Comparison of ENCODE assay signal across 1 cellular context in the genomic region with DNA sequence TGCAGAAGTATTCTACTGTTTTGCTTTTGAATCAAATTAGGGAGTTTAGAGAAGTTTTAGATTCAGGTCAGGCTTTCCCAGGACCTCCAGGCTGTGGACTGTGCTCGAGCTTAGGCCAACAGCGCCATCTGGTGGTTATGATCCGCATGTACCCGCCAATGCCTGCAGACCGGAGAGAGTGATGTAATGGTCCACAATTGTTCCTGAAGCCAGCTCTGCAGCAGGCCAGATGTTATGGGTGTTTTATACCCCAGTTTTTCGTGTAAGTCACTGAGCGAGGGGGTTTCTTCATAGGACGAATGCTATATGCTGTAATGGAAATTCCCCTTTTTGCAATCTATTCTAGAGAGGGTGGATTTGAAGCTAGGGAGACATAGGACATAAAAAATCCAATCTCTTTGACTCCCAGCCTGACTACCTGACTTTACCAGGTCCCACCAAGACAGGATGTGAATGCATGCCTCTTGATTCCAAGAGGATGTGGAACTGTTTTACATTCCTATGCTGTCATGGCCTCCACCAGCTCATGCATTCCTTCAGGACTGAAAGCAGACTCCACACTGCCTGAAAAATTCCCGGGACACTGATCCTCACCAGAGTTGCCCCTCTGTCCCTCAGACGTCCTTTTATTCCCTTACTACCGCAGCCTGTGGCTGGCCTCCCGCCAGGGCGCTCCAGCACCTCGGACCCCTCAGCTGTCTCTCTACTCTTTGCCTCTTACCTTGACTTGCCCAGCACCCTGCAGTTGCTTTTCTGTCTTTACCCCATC.
A peak's percentile ranks its signal among the peaks of the same experiment; 100 is the strongest.
TF ChIP-seq lines count a peak whose summit lies in the region.

No MANE protein-coding gene starts in this region.

TF ChIP-seq in HepG2, 621 proteins besides CTCF, POLR2A, EP300 and RAD21 (continued from another document and continues in another):
- TF ChIP-seq, protein P1, sequence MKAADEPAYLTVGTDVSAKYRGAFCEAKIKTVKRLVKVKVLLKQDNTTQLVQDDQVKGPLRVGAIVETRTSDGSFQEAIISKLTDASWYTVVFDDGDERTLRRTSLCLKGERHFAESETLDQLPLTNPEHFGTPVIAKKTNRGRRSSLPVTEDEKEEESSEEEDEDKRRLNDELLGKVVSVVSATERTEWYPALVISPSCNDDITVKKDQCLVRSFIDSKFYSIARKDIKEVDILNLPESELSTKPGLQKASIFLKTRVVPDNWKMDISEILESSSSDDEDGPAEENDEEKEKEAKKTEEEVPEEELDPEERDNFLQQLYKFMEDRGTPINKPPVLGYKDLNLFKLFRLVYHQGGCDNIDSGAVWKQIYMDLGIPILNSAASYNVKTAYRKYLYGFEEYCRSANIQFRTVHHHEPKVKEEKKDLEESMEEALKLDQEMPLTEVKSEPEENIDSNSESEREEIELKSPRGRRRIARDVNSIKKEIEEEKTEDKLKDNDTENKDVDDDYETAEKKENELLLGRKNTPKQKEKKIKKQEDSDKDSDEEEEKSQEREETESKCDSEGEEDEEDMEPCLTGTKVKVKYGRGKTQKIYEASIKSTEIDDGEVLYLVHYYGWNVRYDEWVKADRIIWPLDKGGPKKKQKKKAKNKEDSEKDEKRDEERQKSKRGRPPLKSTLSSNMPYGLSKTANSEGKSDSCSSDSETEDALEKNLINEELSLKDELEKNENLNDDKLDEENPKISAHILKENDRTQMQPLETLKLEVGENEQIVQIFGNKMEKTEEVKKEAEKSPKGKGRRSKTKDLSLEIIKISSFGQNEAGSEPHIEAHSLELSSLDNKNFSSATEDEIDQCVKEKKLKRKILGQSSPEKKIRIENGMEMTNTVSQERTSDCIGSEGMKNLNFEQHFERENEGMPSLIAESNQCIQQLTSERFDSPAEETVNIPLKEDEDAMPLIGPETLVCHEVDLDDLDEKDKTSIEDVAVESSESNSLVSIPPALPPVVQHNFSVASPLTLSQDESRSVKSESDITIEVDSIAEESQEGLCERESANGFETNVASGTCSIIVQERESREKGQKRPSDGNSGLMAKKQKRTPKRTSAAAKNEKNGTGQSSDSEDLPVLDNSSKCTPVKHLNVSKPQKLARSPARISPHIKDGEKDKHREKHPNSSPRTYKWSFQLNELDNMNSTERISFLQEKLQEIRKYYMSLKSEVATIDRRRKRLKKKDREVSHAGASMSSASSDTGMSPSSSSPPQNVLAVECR (CRISPR knock-in tag; IDR thresholded peaks at IDR 0.05; ENCODE audit: borderline replicate concordance), result 0 out of 2 replicates have a peak, but pooled peaks have one; percentile 6
- peak; percentile 67; the same call in 1 of the 2 replicates for TF ChIP-seq KDM2A (CRISPR knock-in tag; IDR thresholded peaks at IDR 0.05; ENCODE audit: borderline replicate concordance, low read depth)
- TF ChIP-seq, protein P2, sequence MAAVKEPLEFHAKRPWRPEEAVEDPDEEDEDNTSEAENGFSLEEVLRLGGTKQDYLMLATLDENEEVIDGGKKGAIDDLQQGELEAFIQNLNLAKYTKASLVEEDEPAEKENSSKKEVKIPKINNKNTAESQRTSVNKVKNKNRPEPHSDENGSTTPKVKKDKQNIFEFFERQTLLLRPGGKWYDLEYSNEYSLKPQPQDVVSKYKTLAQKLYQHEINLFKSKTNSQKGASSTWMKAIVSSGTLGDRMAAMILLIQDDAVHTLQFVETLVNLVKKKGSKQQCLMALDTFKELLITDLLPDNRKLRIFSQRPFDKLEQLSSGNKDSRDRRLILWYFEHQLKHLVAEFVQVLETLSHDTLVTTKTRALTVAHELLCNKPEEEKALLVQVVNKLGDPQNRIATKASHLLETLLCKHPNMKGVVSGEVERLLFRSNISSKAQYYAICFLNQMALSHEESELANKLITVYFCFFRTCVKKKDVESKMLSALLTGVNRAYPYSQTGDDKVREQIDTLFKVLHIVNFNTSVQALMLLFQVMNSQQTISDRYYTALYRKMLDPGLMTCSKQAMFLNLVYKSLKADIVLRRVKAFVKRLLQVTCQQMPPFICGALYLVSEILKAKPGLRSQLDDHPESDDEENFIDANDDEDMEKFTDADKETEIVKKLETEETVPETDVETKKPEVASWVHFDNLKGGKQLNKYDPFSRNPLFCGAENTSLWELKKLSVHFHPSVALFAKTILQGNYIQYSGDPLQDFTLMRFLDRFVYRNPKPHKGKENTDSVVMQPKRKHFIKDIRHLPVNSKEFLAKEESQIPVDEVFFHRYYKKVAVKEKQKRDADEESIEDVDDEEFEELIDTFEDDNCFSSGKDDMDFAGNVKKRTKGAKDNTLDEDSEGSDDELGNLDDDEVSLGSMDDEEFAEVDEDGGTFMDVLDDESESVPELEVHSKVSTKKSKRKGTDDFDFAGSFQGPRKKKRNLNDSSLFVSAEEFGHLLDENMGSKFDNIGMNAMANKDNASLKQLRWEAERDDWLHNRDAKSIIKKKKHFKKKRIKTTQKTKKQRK (IDR thresholded peaks at IDR 0.05; ENCODE audit: low read length), result no peak
- TF ChIP-seq ZNF143 (CRISPR knock-in tag; IDR thresholded peaks at IDR 0.05), result no peak
- TF ChIP-seq, protein P3, sequence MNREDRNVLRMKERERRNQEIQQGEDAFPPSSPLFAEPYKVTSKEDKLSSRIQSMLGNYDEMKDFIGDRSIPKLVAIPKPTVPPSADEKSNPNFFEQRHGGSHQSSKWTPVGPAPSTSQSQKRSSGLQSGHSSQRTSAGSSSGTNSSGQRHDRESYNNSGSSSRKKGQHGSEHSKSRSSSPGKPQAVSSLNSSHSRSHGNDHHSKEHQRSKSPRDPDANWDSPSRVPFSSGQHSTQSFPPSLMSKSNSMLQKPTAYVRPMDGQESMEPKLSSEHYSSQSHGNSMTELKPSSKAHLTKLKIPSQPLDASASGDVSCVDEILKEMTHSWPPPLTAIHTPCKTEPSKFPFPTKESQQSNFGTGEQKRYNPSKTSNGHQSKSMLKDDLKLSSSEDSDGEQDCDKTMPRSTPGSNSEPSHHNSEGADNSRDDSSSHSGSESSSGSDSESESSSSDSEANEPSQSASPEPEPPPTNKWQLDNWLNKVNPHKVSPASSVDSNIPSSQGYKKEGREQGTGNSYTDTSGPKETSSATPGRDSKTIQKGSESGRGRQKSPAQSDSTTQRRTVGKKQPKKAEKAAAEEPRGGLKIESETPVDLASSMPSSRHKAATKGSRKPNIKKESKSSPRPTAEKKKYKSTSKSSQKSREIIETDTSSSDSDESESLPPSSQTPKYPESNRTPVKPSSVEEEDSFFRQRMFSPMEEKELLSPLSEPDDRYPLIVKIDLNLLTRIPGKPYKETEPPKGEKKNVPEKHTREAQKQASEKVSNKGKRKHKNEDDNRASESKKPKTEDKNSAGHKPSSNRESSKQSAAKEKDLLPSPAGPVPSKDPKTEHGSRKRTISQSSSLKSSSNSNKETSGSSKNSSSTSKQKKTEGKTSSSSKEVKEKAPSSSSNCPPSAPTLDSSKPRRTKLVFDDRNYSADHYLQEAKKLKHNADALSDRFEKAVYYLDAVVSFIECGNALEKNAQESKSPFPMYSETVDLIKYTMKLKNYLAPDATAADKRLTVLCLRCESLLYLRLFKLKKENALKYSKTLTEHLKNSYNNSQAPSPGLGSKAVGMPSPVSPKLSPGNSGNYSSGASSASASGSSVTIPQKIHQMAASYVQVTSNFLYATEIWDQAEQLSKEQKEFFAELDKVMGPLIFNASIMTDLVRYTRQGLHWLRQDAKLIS (CRISPR knock-in tag; IDR thresholded peaks at IDR 0.05), result no peak
- TF ChIP-seq, protein P4, sequence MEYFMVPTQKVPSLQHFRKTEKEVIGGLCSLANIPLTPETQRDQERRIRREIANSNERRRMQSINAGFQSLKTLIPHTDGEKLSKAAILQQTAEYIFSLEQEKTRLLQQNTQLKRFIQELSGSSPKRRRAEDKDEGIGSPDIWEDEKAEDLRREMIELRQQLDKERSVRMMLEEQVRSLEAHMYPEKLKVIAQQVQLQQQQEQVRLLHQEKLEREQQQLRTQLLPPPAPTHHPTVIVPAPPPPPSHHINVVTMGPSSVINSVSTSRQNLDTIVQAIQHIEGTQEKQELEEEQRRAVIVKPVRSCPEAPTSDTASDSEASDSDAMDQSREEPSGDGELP (IDR thresholded peaks at IDR 0.05; ENCODE audit: borderline replicate concordance, low read depth), result no peak
- 0 out of 2 replicates have a peak, but pooled peaks have one; percentile 8 for TF ChIP-seq CREB1 (IDR thresholded peaks at IDR 0.05)
- no peak for TF ChIP-seq CREB1 (CRISPR knock-in tag; IDR thresholded peaks at IDR 0.05)
- TF ChIP-seq ZNF724P (CRISPR knock-in tag; IDR thresholded peaks at IDR 0.05; ENCODE audit: borderline replicate concordance), result no peak
- TF ChIP-seq, protein P5, sequence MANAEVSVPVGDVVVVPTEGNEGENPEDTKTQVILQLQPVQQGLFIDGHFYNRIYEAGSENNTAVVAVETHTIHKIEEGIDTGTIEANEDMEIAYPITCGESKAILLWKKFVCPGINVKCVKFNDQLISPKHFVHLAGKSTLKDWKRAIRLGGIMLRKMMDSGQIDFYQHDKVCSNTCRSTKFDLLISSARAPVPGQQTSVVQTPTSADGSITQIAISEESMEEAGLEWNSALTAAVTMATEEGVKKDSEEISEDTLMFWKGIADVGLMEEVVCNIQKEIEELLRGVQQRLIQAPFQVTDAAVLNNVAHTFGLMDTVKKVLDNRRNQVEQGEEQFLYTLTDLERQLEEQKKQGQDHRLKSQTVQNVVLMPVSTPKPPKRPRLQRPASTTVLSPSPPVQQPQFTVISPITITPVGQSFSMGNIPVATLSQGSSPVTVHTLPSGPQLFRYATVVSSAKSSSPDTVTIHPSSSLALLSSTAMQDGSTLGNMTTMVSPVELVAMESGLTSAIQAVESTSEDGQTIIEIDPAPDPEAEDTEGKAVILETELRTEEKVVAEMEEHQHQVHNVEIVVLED (CRISPR knock-in tag; IDR thresholded peaks at IDR 0.05; ENCODE audit: borderline replicate concordance), result no peak
- TF ChIP-seq, protein P6, sequence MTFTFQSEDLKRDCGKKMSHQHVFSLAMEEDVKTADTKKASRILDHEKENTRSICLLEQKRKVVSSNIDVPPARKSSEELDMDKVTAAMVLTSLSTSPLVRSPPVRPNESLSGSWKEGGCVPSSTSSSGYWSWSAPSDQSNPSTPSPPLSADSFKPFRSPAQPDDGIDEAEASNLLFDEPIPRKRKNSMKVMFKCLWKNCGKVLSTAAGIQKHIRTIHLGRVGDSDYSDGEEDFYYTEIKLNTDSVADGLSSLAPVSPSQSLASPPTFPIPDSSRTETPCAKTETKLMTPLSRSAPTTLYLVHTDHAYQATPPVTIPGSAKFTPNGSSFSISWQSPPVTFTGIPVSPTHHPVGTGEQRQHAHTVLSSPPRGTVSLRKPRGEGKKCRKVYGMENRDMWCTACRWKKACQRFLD (CRISPR knock-in tag; IDR thresholded peaks at IDR 0.05; ENCODE audit: borderline replicate concordance), result no peak
- no peak for TF ChIP-seq ONECUT2 (CRISPR knock-in tag; IDR thresholded peaks at IDR 0.05)
- peak; percentile 69; the same call in 1 of the 2 replicates for TF ChIP-seq ZNF501 (CRISPR knock-in tag; IDR thresholded peaks at IDR 0.05)
- no peak for TF ChIP-seq JUND (CRISPR knock-in tag; IDR thresholded peaks at IDR 0.05)
- no peak for TF ChIP-seq ZNF44 (CRISPR knock-in tag; IDR thresholded peaks at IDR 0.05)
- TF ChIP-seq BORCS8-MEF2B (CRISPR knock-in tag; IDR thresholded peaks at IDR 0.05), result no peak
- no peak for TF ChIP-seq ZNF12 (CRISPR knock-in tag; IDR thresholded peaks at IDR 0.05)
- TF ChIP-seq MED1 (CRISPR knock-in tag; IDR thresholded peaks at IDR 0.05), result no peak
- peak; percentile 38; the same call in 1 of the 2 replicates for TF ChIP-seq MIER2 (CRISPR knock-in tag; IDR thresholded peaks at IDR 0.05)
- no peak for TF ChIP-seq ZNF234 (CRISPR knock-in tag; conservative IDR thresholded peaks at IDR 0.05)
- TF ChIP-seq AGO2 (optimal IDR thresholded peaks at IDR 0.05; ENCODE audit: low read depth, low read length), result no peak
- TF ChIP-seq, protein P7, sequence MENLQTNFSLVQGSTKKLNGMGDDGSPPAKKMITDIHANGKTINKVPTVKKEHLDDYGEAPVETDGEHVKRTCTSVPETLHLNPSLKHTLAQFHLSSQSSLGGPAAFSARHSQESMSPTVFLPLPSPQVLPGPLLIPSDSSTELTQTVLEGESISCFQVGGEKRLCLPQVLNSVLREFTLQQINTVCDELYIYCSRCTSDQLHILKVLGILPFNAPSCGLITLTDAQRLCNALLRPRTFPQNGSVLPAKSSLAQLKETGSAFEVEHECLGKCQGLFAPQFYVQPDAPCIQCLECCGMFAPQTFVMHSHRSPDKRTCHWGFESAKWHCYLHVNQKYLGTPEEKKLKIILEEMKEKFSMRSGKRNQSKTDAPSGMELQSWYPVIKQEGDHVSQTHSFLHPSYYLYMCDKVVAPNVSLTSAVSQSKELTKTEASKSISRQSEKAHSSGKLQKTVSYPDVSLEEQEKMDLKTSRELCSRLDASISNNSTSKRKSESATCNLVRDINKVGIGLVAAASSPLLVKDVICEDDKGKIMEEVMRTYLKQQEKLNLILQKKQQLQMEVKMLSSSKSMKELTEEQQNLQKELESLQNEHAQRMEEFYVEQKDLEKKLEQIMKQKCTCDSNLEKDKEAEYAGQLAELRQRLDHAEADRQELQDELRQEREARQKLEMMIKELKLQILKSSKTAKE (CRISPR knock-in tag; IDR thresholded peaks at IDR 0.05; ENCODE audit: borderline replicate concordance), result no peak
- TF ChIP-seq NFIB (CRISPR knock-in tag; IDR thresholded peaks at IDR 0.05; ENCODE audit: borderline replicate concordance), result no peak
- no peak for TF ChIP-seq KLF6 (CRISPR knock-in tag; IDR thresholded peaks at IDR 0.05)
- TF ChIP-seq MXI1 (IDR thresholded peaks at IDR 0.05; ENCODE audit: borderline replicate concordance, low read depth, low read length), result no peak
- TF ChIP-seq, protein P8, sequence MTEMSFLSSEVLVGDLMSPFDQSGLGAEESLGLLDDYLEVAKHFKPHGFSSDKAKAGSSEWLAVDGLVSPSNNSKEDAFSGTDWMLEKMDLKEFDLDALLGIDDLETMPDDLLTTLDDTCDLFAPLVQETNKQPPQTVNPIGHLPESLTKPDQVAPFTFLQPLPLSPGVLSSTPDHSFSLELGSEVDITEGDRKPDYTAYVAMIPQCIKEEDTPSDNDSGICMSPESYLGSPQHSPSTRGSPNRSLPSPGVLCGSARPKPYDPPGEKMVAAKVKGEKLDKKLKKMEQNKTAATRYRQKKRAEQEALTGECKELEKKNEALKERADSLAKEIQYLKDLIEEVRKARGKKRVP (CRISPR knock-in tag; IDR thresholded peaks at IDR 0.05), result peak in 1 of 2 experiments; percentile 83; a peak in 2 of 4 replicates
- TF ChIP-seq, protein P9, sequence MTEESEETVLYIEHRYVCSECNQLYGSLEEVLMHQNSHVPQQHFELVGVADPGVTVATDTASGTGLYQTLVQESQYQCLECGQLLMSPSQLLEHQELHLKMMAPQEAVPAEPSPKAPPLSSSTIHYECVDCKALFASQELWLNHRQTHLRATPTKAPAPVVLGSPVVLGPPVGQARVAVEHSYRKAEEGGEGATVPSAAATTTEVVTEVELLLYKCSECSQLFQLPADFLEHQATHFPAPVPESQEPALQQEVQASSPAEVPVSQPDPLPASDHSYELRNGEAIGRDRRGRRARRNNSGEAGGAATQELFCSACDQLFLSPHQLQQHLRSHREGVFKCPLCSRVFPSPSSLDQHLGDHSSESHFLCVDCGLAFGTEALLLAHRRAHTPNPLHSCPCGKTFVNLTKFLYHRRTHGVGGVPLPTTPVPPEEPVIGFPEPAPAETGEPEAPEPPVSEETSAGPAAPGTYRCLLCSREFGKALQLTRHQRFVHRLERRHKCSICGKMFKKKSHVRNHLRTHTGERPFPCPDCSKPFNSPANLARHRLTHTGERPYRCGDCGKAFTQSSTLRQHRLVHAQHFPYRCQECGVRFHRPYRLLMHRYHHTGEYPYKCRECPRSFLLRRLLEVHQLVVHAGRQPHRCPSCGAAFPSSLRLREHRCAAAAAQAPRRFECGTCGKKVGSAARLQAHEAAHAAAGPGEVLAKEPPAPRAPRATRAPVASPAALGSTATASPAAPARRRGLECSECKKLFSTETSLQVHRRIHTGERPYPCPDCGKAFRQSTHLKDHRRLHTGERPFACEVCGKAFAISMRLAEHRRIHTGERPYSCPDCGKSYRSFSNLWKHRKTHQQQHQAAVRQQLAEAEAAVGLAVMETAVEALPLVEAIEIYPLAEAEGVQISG (CRISPR knock-in tag; IDR thresholded peaks at IDR 0.05), result no peak
